8 cellular contexts compared by ENCODE assay signal in genomic region chr7:4973728-4974198, GRCh38.
DNase-seq lines count a peak whose midpoint lies in the region; ATAC-seq and TF ChIP-seq lines count a peak whose summit lies in the region.

No MANE protein-coding gene starts in this region.

- H3K36me3 Mint-ChIP-seq in central memory CD8-positive, alpha-beta T cell (ENCODE audit: insufficient read depth) = peaks cover 28% of the 10 kb centered on the region

- DNase-seq in AG10803 (ENCODE audit: low read depth) = peak; percentile 83
- DNase-seq in NCI-H2227 (lab: John Stamatoyannopoulos, UW; ENCODE audit: unreplicated experiment) = peak; percentile 95
- DNase-seq in activated CD4-positive, CD25-positive, alpha-beta regulatory T cell treated with anti-CD3 and anti-CD28 coated beads, Interleukin-2, amount 50 U/mL, for 16 hours (ENCODE audit: low read depth, low spot score) = peak; percentile 94
- peak; percentile 92 to 97 for DNase-seq in central memory CD8-positive, alpha-beta T cell (ENCODE audit: low spot score in 2 of 2)
- DNase-seq in islet precursor cell = peak; percentile 97
- DNase-seq in stimulated activated CD4-positive, alpha-beta T cell treated with anti-CD3 and anti-CD28 coated beads, Interleukin-12 subunit alpha, Interleukin-12 subunit beta, amount 100 ng/mL, for 4 hours = peak; percentile 89

- H3K27ac Mint-ChIP-seq in central memory CD8-positive, alpha-beta T cell (ENCODE audit: low read depth) = peak overlapping the region; percentile 98

- TF ChIP-seq CTCF in AG10803 (conservative IDR thresholded peaks at IDR 0.05; ENCODE audit: low read length) = peak; percentile 69

- ATAC-seq in GM18907 (IDR thresholded peaks at IDR 0.05; ENCODE audit: unreplicated experiment) (peak; percentile 95), HG03139 (IDR thresholded peaks at IDR 0.05; ENCODE audit: unreplicated experiment) (peak; percentile 93)
- peak; percentile 95 for ATAC-seq in central memory CD8-positive, alpha-beta T cell (replicated peaks; ENCODE audit: extremely low read depth, poor library complexity, severe bottlenecking)

- peak overlapping the region; percentile 97 for H3K4me3 Mint-ChIP-seq in central memory CD8-positive, alpha-beta T cell

- H3K4me1 Mint-ChIP-seq in central memory CD8-positive, alpha-beta T cell = peaks cover 26% of the 10 kb centered on the region

- no peaks in the 10 kb centered on the region for H3K9me3 Mint-ChIP-seq in central memory CD8-positive, alpha-beta T cell

- no peaks in the 10 kb centered on the region for H3K27me3 Mint-ChIP-seq in central memory CD8-positive, alpha-beta T cell

- peak overlapping the region; percentile 77 for H3K4me3 ChIP-seq in AG10803 (ENCODE audit: low read length)

Comparison
In these comparisons a context has a peak if more than half of its experiments do, and no peak if none do; other contexts are left out.
1. Peak in every context shown above with its lines: DNase-seq, ATAC-seq and H3K4me3 ChIP-seq.